Comparison of ENCODE assay signal across 19 cellular contexts in the genomic region with DNA sequence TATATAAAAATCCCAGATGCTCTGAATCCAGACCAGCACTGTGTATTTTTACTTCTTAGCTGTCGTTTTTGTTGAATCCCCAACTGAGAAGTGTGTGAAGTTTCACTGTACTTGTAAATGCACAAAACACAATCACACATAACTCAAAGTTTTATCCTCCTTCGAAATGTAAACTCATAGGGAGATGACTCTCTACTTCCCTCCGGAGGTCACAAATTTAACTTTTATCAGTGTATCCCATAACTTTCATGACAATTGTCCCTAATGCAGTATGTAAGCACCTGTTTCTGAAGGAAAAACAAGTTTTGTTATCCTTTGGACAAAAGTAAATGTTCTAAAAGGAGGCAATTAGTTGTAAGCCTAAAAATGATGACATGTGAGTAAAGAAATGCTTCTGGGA.
DNase-seq lines count a peak whose midpoint lies in the region; ATAC-seq, FAIRE-seq and TF ChIP-seq lines count a peak whose summit lies in the region.
"Had no signal": no experiment of that assay in that cellular context is flagged by ENCODE, and none has a peak within 500 bp of the region (broad histone marks: within the 10 kb centered on the region; RNA-seq: fewer than 3 reads in every experiment).

No MANE protein-coding gene starts in this region.

- no peak overlapping the region for H3K4ac ChIP-seq in H1 (replicated peaks; ENCODE audit: insufficient read length, low read depth, low read length)

- H3K36me3 ChIP-seq in left ventricle myocardium inferior (no peaks in the 10 kb centered on the region), OCI-LY7 (ENCODE audit: insufficient read depth, low read length) (no peaks in the 10 kb centered on the region), H1 (ENCODE audit: control insufficient read depth in 2 of 4, insufficient read depth in 4 of 4, low read length in 3 of 4) (no peaks in the 10 kb centered on the region)
- H3K36me3 ChIP-seq: HAP-1 had no signal

- no peak overlapping the region for H2BK15ac ChIP-seq in H1 (ENCODE audit: low read length)

- DNase-seq in left ventricle myocardium inferior (no peak), Right ventricle myocardium inferior (ENCODE audit: missing footprints) (no peak), OCI-LY7 (ENCODE audit: low spot score) (no peak), H1 (ENCODE audit: low read depth in 1 of 2, low spot score in 2 of 2) (no peak), left colon (no peak), Calu3 (no peak), immature natural killer cell (no peak), SIG-M5 (lab: John Stamatoyannopoulos, UW) (no peak)
- DNase-seq: activated T-cell treated with anti-CD3 and anti-CD28 coated beads, Interleukin-2, amount 50 U/mL, for 24 hours; dorsolateral prefrontal cortex; foreskin fibroblast; NCI-H187; right cardiac atrium; RPMI8226; stimulated activated CD4-positive, alpha-beta T cell treated with anti-CD3 and anti-CD28 coated beads, Interleukin-4, amount 100 ng/mL, for 4 hours; stimulated activated naive CD4-positive, alpha-beta T cell treated with Interleukin-2 at 50 U/mL for 16 hours had no signal

- H3K14ac ChIP-seq in H1 (ENCODE audit: insufficient read length), result no peak overlapping the region

- intact Hi-C loops in left ventricle myocardium inferior (cut with micrococcal nuclease), result no loop called here
- intact Hi-C loops in Right ventricle myocardium inferior (cut with DNase I), result no loop called here
- intact Hi-C loops in OCI-LY7 (cut with micrococcal nuclease; ENCODE audit: unreplicated experiment), result no loop called here
- intact Hi-C loops in left colon (cut with DNase I, micrococcal nuclease), result no loop called here
- intact Hi-C loops in Calu3 (cut with micrococcal nuclease; ENCODE audit: unreplicated experiment), result no loop called here

- H2AFZ ChIP-seq in OCI-LY7 (ENCODE audit: low read length) (no peak overlapping the region), H1 (ENCODE audit: low read length) (no peak overlapping the region)

- H2BK12ac ChIP-seq in H1 (ENCODE audit: low read depth, low read length), result no peak overlapping the region

- no peak overlapping the region for H3K18ac ChIP-seq in H1 (ENCODE audit: extremely low read depth, low read length)

- FAIRE-seq in H1 (lab: Jason Lieb, UNC), result no peak
- FAIRE-seq: islet of Langerhans had no signal

- H3K27ac Mint-ChIP-seq in Calu3 (ENCODE audit: unreplicated experiment) (no peak overlapping the region), immature natural killer cell (no peak overlapping the region)
- H3K27ac Mint-ChIP-seq: activated T-cell treated with anti-CD3 and anti-CD28 coated beads, Interleukin-2, amount 50 U/mL, for 24 hours; B cell had no signal

- H2BK120ac ChIP-seq in H1 (replicated peaks; ENCODE audit: low read depth, low read length), result no peak overlapping the region

- H3K4me2 ChIP-seq in OCI-LY7 (ENCODE audit: low read length) (no peak overlapping the region), H1 (ENCODE audit: insufficient read depth in 1 of 2, low read depth in 2 of 2, low read length in 2 of 2) (no peak overlapping the region)

- no peak overlapping the region for H3K4me3 ChIP-seq in left ventricle myocardium inferior
- H3K4me3 ChIP-seq in OCI-LY7 (ENCODE audit: low read depth, low read length, poor library complexity, severe bottlenecking), result no peak overlapping the region
- no peak overlapping the region for H3K4me3 ChIP-seq in H1 (ENCODE audit: extremely low read depth in 1 of 4, insufficient read depth in 2 of 4, low read depth in 3 of 4, low read length in 4 of 4)
- H3K4me3 ChIP-seq: dorsolateral prefrontal cortex, HAP-1 had no signal

- ATAC-seq in Right ventricle myocardium inferior (no peak), left colon (no peak)
- ATAC-seq: right cardiac atrium had no signal

- 63% methylated on average over 3 of the region's 3 CpGs; no CpG with 5 or more reads in 1 of the 2 experiments for WGBS in H1 (ENCODE audit: extremely low coverage in 1 of 2, insufficient coverage in 1 of 2, insufficient read length in 1 of 2, insufficient replicate concordance in 2 of 2, low coverage in 1 of 2, low lambda C conversion rate in 2 of 2, missing lambda C conversion rate in 1 of 2), 2 experiments

- H3K4me3 Mint-ChIP-seq in Calu3 (ENCODE audit: low read depth, unreplicated experiment), result no peak overlapping the region
- no peak overlapping the region for H3K4me3 Mint-ChIP-seq in immature natural killer cell
- H3K4me3 Mint-ChIP-seq: activated T-cell treated with anti-CD3 and anti-CD28 coated beads, Interleukin-2, amount 50 U/mL, for 24 hours; B cell had no signal

- no peak overlapping the region for H2AK5ac ChIP-seq in H1 (ENCODE audit: low read depth, low read length)

- H3K27me3 ChIP-seq in left ventricle myocardium inferior (ENCODE audit: low read depth) (no peaks in the 10 kb centered on the region), H1 (replicated peaks in 1 of 4; ENCODE audit: control insufficient read depth in 3 of 4, extremely low read depth in 1 of 4, insufficient read depth in 3 of 4, low read length in 3 of 4) (no peaks in the 10 kb centered on the region)
- H3K27me3 ChIP-seq: dorsolateral prefrontal cortex had no signal

- TF ChIP-seq RAD21 in H1 (IDR thresholded peaks at IDR 0.05 in 1 of 2, conservative IDR thresholded peaks at IDR 0.05 in 1 of 2; ENCODE audit: low read depth in 2 of 2, low read length in 2 of 2), result peak; percentile 46 to 51

- H3K56ac ChIP-seq in H1 (replicated peaks; ENCODE audit: insufficient read length, low read depth, low read length), result no peak overlapping the region

- H4K20me1 ChIP-seq in OCI-LY7 (ENCODE audit: insufficient read depth, low read length) (no peaks in the 10 kb centered on the region), H1 (replicated peaks in 1 of 2; ENCODE audit: control insufficient read depth in 1 of 2, insufficient read depth in 2 of 2, low read length in 2 of 2) (no peaks in the 10 kb centered on the region)

- no peak overlapping the region for H4K5ac ChIP-seq in H1 (ENCODE audit: insufficient read length, low read depth, low read length)

- CTCF ChIA-PET in OCI-LY7 (lab: Charles Lee; ENCODE audit: unreplicated experiment), result no interaction called here
- CTCF ChIA-PET in H1 (lab: Charles Lee; ENCODE audit: partially characterized antibody), result no interaction called here
- CTCF ChIA-PET in Calu3 (lab: Charles Lee), result no interaction called here

- H2BK5ac ChIP-seq in H1 (ENCODE audit: low read depth, low read length), result no peak overlapping the region

- H3K23ac ChIP-seq in H1 (ENCODE audit: insufficient read length), result no peak overlapping the region

- POLR2A ChIA-PET in OCI-LY7 (lab: Charles Lee), result no interaction called here
- POLR2A ChIA-PET in H1 (lab: Charles Lee; ENCODE audit: partially characterized antibody), result no interaction called here

- H3K4me1 Mint-ChIP-seq in Calu3 (ENCODE audit: low read depth, unreplicated experiment), result no peaks in the 10 kb centered on the region
- H3K4me1 Mint-ChIP-seq in immature natural killer cell, result no peaks in the 10 kb centered on the region
- H3K4me1 Mint-ChIP-seq: B cell had no signal

- TF ChIP-seq POLR2A in H1 (IDR thresholded peaks at IDR 0.05; ENCODE audit: control extremely low read depth in 1 of 2, low read depth in 2 of 2, low read length in 2 of 2), result no peak

- H3K9me3 Mint-ChIP-seq in Calu3 (ENCODE audit: low read depth, unreplicated experiment), result no peaks in the 10 kb centered on the region
- H3K9me3 Mint-ChIP-seq in immature natural killer cell, result peaks cover 0 to 23% (median 15%) of the 10 kb centered on the region in 6 donors

- no TSS peak for BruUV-seq in OCI-LY7 (replicated peaks; lab: Mats Ljungman, UMichigan)
- BruUV-seq in Calu3 (replicated peaks; lab: Mats Ljungman, UMichigan), result no TSS peak

- H4K91ac ChIP-seq in H1 (replicated peaks; ENCODE audit: insufficient read length, low read length), result no peak overlapping the region

- no peaks in the 10 kb centered on the region for H3K4me1 ChIP-seq in left ventricle myocardium inferior
- H3K4me1 ChIP-seq in OCI-LY7 (ENCODE audit: insufficient read depth, low read length, poor library complexity, severe bottlenecking), result no peaks in the 10 kb centered on the region
- no peaks in the 10 kb centered on the region for H3K4me1 ChIP-seq in H1 (replicated peaks in 1 of 4; ENCODE audit: control insufficient read depth in 3 of 4, insufficient read depth in 4 of 4, low read length in 3 of 4)

- H3K23me2 ChIP-seq in H1 (ENCODE audit: low read depth, low read length), result no peaks in the 10 kb centered on the region

- TF ChIP-seq CTCF in left ventricle myocardium inferior (IDR thresholded peaks at IDR 0.05; ENCODE audit: borderline replicate concordance) (peak; percentile 37), OCI-LY7 (conservative IDR thresholded peaks at IDR 0.05; ENCODE audit: low read length) (peak; percentile 39; the same call in 1 of the 2 replicates), H1 (IDR thresholded peaks at IDR 0.05; ENCODE audit: control extremely low read depth in 1 of 3, insufficient read depth in 1 of 3, low read depth in 1 of 3, low read length in 3 of 3) (peak in 1 of 3 experiments; percentile 46; a peak in 2 of 4 replicates), Calu3 (IDR thresholded peaks at IDR 0.05; ENCODE audit: unreplicated experiment) (no peak)

- H3K9me3 ChIP-seq in left ventricle myocardium inferior (replicated peaks) (peaks cover 11% of the 10 kb centered on the region), OCI-LY7 (ENCODE audit: low read length) (peaks cover 5% of the 10 kb centered on the region; the same call in 1 of the 2 replicates), H1 (ENCODE audit: insufficient read depth in 2 of 2, low read depth in 1 of 2, low read length in 1 of 2) (no peaks in the 10 kb centered on the region)
- H3K9me3 ChIP-seq: HAP-1 had no signal

- H3K9ac ChIP-seq in H1 (replicated peaks in 1 of 4; ENCODE audit: extremely low read depth in 1 of 4, low read depth in 3 of 4, low read length in 3 of 4), result no peak overlapping the region

- H3K27ac ChIP-seq in left ventricle myocardium inferior (replicated peaks) (no peak overlapping the region), OCI-LY7 (ENCODE audit: low read depth, low read length, poor library complexity, severe bottlenecking) (no peak overlapping the region), H1 (ENCODE audit: low read depth, low read length) (no peak overlapping the region)
- H3K27ac ChIP-seq: dorsolateral prefrontal cortex had no signal

- no peak overlapping the region for H4K8ac ChIP-seq in H1 (ENCODE audit: extremely low read depth, insufficient read depth, low read length)

- no peaks in the 10 kb centered on the region for H3K27me3 Mint-ChIP-seq in Calu3 (ENCODE audit: unreplicated experiment)
- H3K27me3 Mint-ChIP-seq in immature natural killer cell (ENCODE audit: low read depth in 3 of 3), result peaks cover 0 to 2% (median 0%) of the 10 kb centered on the region in 3 donors
- H3K27me3 Mint-ChIP-seq: activated T-cell treated with anti-CD3 and anti-CD28 coated beads, Interleukin-2, amount 50 U/mL, for 24 hours; B cell had no signal

- H3K36me3 Mint-ChIP-seq in Calu3 (ENCODE audit: insufficient read depth, unreplicated experiment), result no peaks in the 10 kb centered on the region
- no peaks in the 10 kb centered on the region for H3K36me3 Mint-ChIP-seq in immature natural killer cell

- no peaks in the 10 kb centered on the region for H3K79me1 ChIP-seq in H1 (ENCODE audit: low read depth, low read length)

- 0 out of 2 replicates have a peak, but pooled peaks cover 3% of the 10 kb centered on the region for H3K9me2 ChIP-seq in OCI-LY7 (ENCODE audit: insufficient read depth, low read length)

- no peak overlapping the region for H2BK20ac ChIP-seq in H1 (ENCODE audit: low read length)

- TF ChIP-seq EP300 in H1 (IDR thresholded peaks at IDR 0.05; ENCODE audit: borderline replicate concordance in 1 of 2, low read depth in 2 of 2, low read length in 2 of 2), result no peak

- H3K79me2 ChIP-seq in OCI-LY7 (ENCODE audit: insufficient read depth, low read depth, low read length), result no peaks in the 10 kb centered on the region
- no peaks in the 10 kb centered on the region for H3K79me2 ChIP-seq in H1 (ENCODE audit: control insufficient read depth in 1 of 2, insufficient read depth in 2 of 2, low read length in 2 of 2)
